18 cellular contexts compared by ENCODE assay signal in genomic region chr6:83593395-83593785, GRCh38.
DNase-seq lines count a peak whose midpoint lies in the region; ATAC-seq, FAIRE-seq and TF ChIP-seq lines count a peak whose summit lies in the region.
"Had no signal": no experiment of that assay in that cellular context is flagged by ENCODE, and none has a peak within 500 bp of the region (broad histone marks: within the 10 kb centered on the region; RNA-seq: fewer than 3 reads in every experiment).

No MANE protein-coding gene starts in this region.

- RAD21 ChIA-PET in GM12878 (lab: Charles Lee; ENCODE audit: unreplicated experiment) = interaction anchor here (1.0 to 1.1 kb wide), 2 partner anchors 57 to 371 kb away, joined by 3 read pairs; no protein-coding TSS in a partner anchor

- peak overlapping the region; percentile 81 for H3K4me2 ChIP-seq in HepG2 (ENCODE audit: low read depth, low read length)
- H3K4me2 ChIP-seq in Loucy (ENCODE audit: low read depth, low read length, poor library complexity, severe bottlenecking) = peak overlapping the region; percentile 49
- H3K4me2 ChIP-seq in GM12878 (ENCODE audit: control insufficient read depth, insufficient read depth) = peak overlapping the region; percentile 54; the same call in 1 of the 2 replicates

- CTCF ChIA-PET in HepG2 (lab: Yijun Ruan, JAX; ENCODE audit: low intra/inter-chr PET ratio, low total read pairs) = no interaction called here
- CTCF ChIA-PET in GM12878 (lab: Yijun Ruan, JAX) = interaction anchor here (0.8 to 1.5 kb wide), 6 partner anchors 8 to 528 kb away, joined by 3 to 4 read pairs (median 4); partner anchors contain the start of gene UBE3D
- CTCF ChIA-PET in T-cell (lab: Charles Lee) = no interaction called here

- no peaks in the 10 kb centered on the region; a peak in 1 of 5 replicates for H3K27me3 ChIP-seq in HepG2 (ENCODE audit: control insufficient read depth in 1 of 2, insufficient read depth in 2 of 2, low read length in 2 of 2)
- no peaks in the 10 kb centered on the region for H3K27me3 ChIP-seq in right lobe of liver
- H3K27me3 ChIP-seq in Loucy (ENCODE audit: insufficient read depth, low read length, poor library complexity, severe bottlenecking) = no peaks in the 10 kb centered on the region
- H3K27me3 ChIP-seq in GM12878 (replicated peaks in 1 of 2; ENCODE audit: control insufficient read depth in 2 of 2, insufficient read depth in 2 of 2, low read length in 1 of 2) = no peaks in the 10 kb centered on the region
- H3K27me3 ChIP-seq in brain microvascular endothelial cell (replicated peaks) = no peaks in the 10 kb centered on the region
- H3K27me3 ChIP-seq: MG63 had no signal

- in situ Hi-C loops in HepG2 (cut with HindIII; ENCODE audit: extremely low pct_ligation_motif_present, low pct_unique_long_range_greater_than_20kb) (no loop called here), GM12878 (cut with MboI) (no loop called here), brain microvascular endothelial cell (cut with HindIII; ENCODE audit: low pct_ligation_motif_present, low sequenced_read_pairs) (no loop called here)

- peak; percentile 88 for ATAC-seq in HepG2
- no peak for ATAC-seq in right lobe of liver
- ATAC-seq in GM12878 = no peak; the same call in 1 of the 3 replicates
- no peak for ATAC-seq in HG03135 (IDR thresholded peaks at IDR 0.05; ENCODE audit: unreplicated experiment)
- ATAC-seq in T-cell (replicated peaks in 1 of 4) = no peak

- H3K9me3 Mint-ChIP-seq in T-cell = no peaks in the 10 kb centered on the region
- H3K9me3 Mint-ChIP-seq: CD4-positive, alpha-beta memory T cell had no signal

- SMC1A ChIA-PET in GM12878 (lab: Charles Lee; ENCODE audit: uncharacterized antibody, unreplicated experiment) = interaction anchor here (0.5 to 1.2 kb wide), 6 partner anchors 8 to 497 kb away, joined by 3 to 6 read pairs (median 3); no protein-coding TSS in a partner anchor

- H2AFZ ChIP-seq in HepG2 (ENCODE audit: low read length) = peak overlapping the region; percentile 17
- peak overlapping the region; percentile 72 for H2AFZ ChIP-seq in Loucy (ENCODE audit: low read length)
- H2AFZ ChIP-seq in GM12878 (ENCODE audit: control insufficient read depth, low read depth, low read length) = peak overlapping the region; percentile 63

- peaks cover 0 to 3% of the 10 kb centered on the region in 2 donors for H3K27me3 Mint-ChIP-seq in T-cell
- H3K27me3 Mint-ChIP-seq: B cell had no signal

- no peak overlapping the region for H3K27ac Mint-ChIP-seq in T-cell
- H3K27ac Mint-ChIP-seq: B cell had no signal

- no peak for FAIRE-seq in HepG2 (lab: Jason Lieb, UNC)
- no peak for FAIRE-seq in GM12878 (lab: Jason Lieb, UNC)

- no peaks in the 10 kb centered on the region for H3K9me2 ChIP-seq in Loucy (replicated peaks; ENCODE audit: low read depth, low read length)

- H3K36me3 Mint-ChIP-seq in T-cell = no peaks in the 10 kb centered on the region
- H3K36me3 Mint-ChIP-seq: CD4-positive, alpha-beta memory T cell had no signal

- H3F3A ChIP-seq in Loucy (ENCODE audit: low read depth) = no peaks in the 10 kb centered on the region

- TF ChIP-seq EP300 in HepG2 (IDR thresholded peaks at IDR 0.05; ENCODE audit: low read depth in 2 of 2, low read length in 2 of 2) = no peak
- no peak for TF ChIP-seq EP300 in HepG2 (CRISPR knock-in tag; IDR thresholded peaks at IDR 0.05; ENCODE audit: borderline replicate concordance)
- no peak for TF ChIP-seq EP300 in GM12878 (IDR thresholded peaks at IDR 0.05; ENCODE audit: borderline replicate concordance in 1 of 2, control insufficient read depth in 1 of 2, low read depth in 2 of 2, low read length in 2 of 2)

- H3K79me2 ChIP-seq in HepG2 (ENCODE audit: insufficient read depth, low read length) (no peaks in the 10 kb centered on the region), Loucy (ENCODE audit: insufficient read depth, low read length) (no peaks in the 10 kb centered on the region), GM12878 (ENCODE audit: control insufficient read depth, insufficient read depth, low read length) (no peaks in the 10 kb centered on the region)

- no peak for TF ChIP-seq CTCF in HepG2 (CRISPR knock-in tag; IDR thresholded peaks at IDR 0.05)
- TF ChIP-seq CTCF in right lobe of liver (IDR thresholded peaks at IDR 0.05) = no peak
- no peak for TF ChIP-seq CTCF in Loucy (conservative IDR thresholded peaks at IDR 0.05; ENCODE audit: low read length)
- no peak for TF ChIP-seq CTCF in GM12878 (IDR thresholded peaks at IDR 0.05 in 2 of 3, conservative IDR thresholded peaks at IDR 0.05 in 1 of 3; ENCODE audit: control insufficient read depth in 2 of 3, extremely low read depth in 1 of 3, insufficient read depth in 1 of 3, low read depth in 3 of 3, low read length in 3 of 3)
- no peak for TF ChIP-seq CTCF in brain microvascular endothelial cell (IDR thresholded peaks at IDR 0.05; ENCODE audit: low read depth, low read length, missing control alignments)

- H3K9me3 ChIP-seq in HepG2 (ENCODE audit: low read length) = no peaks in the 10 kb centered on the region
- H3K9me3 ChIP-seq in right lobe of liver = no peaks in the 10 kb centered on the region
- H3K9me3 ChIP-seq in Loucy (ENCODE audit: insufficient read depth, low read depth, low read length) = no peaks in the 10 kb centered on the region
- no peaks in the 10 kb centered on the region for H3K9me3 ChIP-seq in GM12878 (replicated peaks; ENCODE audit: control insufficient read depth, insufficient read depth, low read length)
- H3K9me3 ChIP-seq: MG63 had no signal

- POLR2A ChIA-PET in HepG2 (lab: Yijun Ruan, JAX) (no interaction called here), GM12878 (lab: Charles Lee) (no interaction called here), T-cell (lab: Charles Lee) (no interaction called here)

- BruUV-seq in HepG2 (replicated peaks; lab: Mats Ljungman, UMichigan) (no TSS peak), GM12878 (replicated peaks; lab: Mats Ljungman, UMichigan) (no TSS peak)

- no peak for TF ChIP-seq RAD21 in HepG2 (CRISPR knock-in tag; IDR thresholded peaks at IDR 0.05)
- no peak for TF ChIP-seq RAD21 in GM12878 (IDR thresholded peaks at IDR 0.05; ENCODE audit: insufficient read depth, low read depth, low read length)

- 0 out of 2 replicates have a peak, but pooled peaks cover 9% of the 10 kb centered on the region for H3K4me1 ChIP-seq in HepG2 (ENCODE audit: insufficient read depth, low read length)
- no peaks in the 10 kb centered on the region for H3K4me1 ChIP-seq in right lobe of liver
- H3K4me1 ChIP-seq in Loucy (ENCODE audit: insufficient read depth, low read length, poor library complexity, severe bottlenecking) = peaks cover 14% of the 10 kb centered on the region
- H3K4me1 ChIP-seq in GM12878 (ENCODE audit: control insufficient read depth, insufficient read depth, low read length) = no peaks in the 10 kb centered on the region

- no peak overlapping the region for H3K27ac ChIP-seq in HepG2 (ENCODE audit: extremely low read length, insufficient read depth, low read length)
- H3K27ac ChIP-seq in right lobe of liver = no peak overlapping the region
- no peak overlapping the region for H3K27ac ChIP-seq in GM12878 (ENCODE audit: control insufficient read depth, insufficient read depth)
- no peak overlapping the region for H3K27ac ChIP-seq in brain microvascular endothelial cell

- DNase-seq in HepG2 (ENCODE audit: low spot score) (no peak), right lobe of liver (no peak), GM12878 (ENCODE audit: low read depth, low spot score) (no peak), DMS114 treated with DMSO at 0.1 percent for 48 hours (lab: John Stamatoyannopoulos, UW; ENCODE audit: unreplicated experiment) (no peak), brain microvascular endothelial cell (no peak), T-cell (no peak)
- DNase-seq: 8988T; NCI-H1092; NCI-H1436 treated with DMSO at 0.1 percent for 48 hours; NCI-H2081; NCI-H446 treated with DMSO at 0.1 percent for 48 hours; NK-92 treated with Interleukin-12 subunit alpha and Interleukin-12 subunit beta, amount 100 ng/mL, for 24 hours had no signal

- no peak for TF ChIP-seq POLR2A in HepG2 (IDR thresholded peaks at IDR 0.05; ENCODE audit: insufficient read depth in 1 of 2, low read depth in 2 of 2, low read length in 2 of 2)
- TF ChIP-seq POLR2A in right lobe of liver (IDR thresholded peaks at IDR 0.05) = no peak
- no peak for TF ChIP-seq POLR2A in GM12878 (IDR thresholded peaks at IDR 0.05; ENCODE audit: low read depth, low read length)

- intact Hi-C loops in HepG2 (cut with micrococcal nuclease; ENCODE audit: unreplicated experiment) = no loop called here
- intact Hi-C loops in right lobe of liver (cut with DNase I) = no loop called here
- intact Hi-C loops in GM12878 (cut with micrococcal nuclease; ENCODE audit: unreplicated experiment) = loop anchor here (10.0 kb wide), 1 partner anchor 369 kb away; no protein-coding TSS in a partner anchor

- H3K9ac ChIP-seq in HepG2 (ENCODE audit: insufficient read depth, low read depth, low read length) (no peak overlapping the region), Loucy (ENCODE audit: low read depth, low read length, poor library complexity, severe bottlenecking) (no peak overlapping the region), GM12878 (ENCODE audit: control insufficient read depth, insufficient read depth, low read length) (no peak overlapping the region)

- H3K4me1 Mint-ChIP-seq in T-cell = peaks cover 0 to 1% (median 1%) of the 10 kb centered on the region in 3 donors

- H3K4me3 ChIP-seq in HepG2 (replicated peaks in 1 of 3; ENCODE audit: insufficient read depth in 1 of 3, low read depth in 2 of 3, low read length in 3 of 3) (peak overlapping the region; percentile 48 to 59 (median 57)), right lobe of liver (no peak overlapping the region), Loucy (ENCODE audit: low read length, poor library complexity, severe bottlenecking) (peak overlapping the region; percentile 29), GM12878 (no peak overlapping the region), brain microvascular endothelial cell (ENCODE audit: low read depth, low read length) (no peak overlapping the region)
- H3K4me3 ChIP-seq: MG63 had no signal

- 1% methylated on average over 9 of the region's 9 CpGs for WGBS in HepG2 (ENCODE audit: low lambda C conversion rate)
- 86% methylated on average over 8 of the region's 9 CpGs for WGBS in right lobe of liver (ENCODE audit: insufficient coverage, low coverage, low lambda C conversion rate, missing lambda C conversion rate)
- WGBS in GM12878 (ENCODE audit: insufficient coverage, insufficient replicate concordance, low lambda C conversion rate, missing lambda C conversion rate) = 49% methylated on average over 9 of the region's 9 CpGs

- H4K20me1 ChIP-seq in HepG2 (ENCODE audit: insufficient read depth, low read length) (no peaks in the 10 kb centered on the region), Loucy (ENCODE audit: insufficient read depth, low read length, poor library complexity, severe bottlenecking) (no peaks in the 10 kb centered on the region), GM12878 (ENCODE audit: control insufficient read depth, insufficient read depth) (no peaks in the 10 kb centered on the region)

- no peak overlapping the region for H3K4me3 Mint-ChIP-seq in T-cell
- H3K4me3 Mint-ChIP-seq: B cell, H9 had no signal

- H3K36me3 ChIP-seq in HepG2 (replicated peaks in 1 of 2; ENCODE audit: control insufficient read depth in 1 of 2, insufficient read depth in 2 of 2, low read length in 2 of 2) (no peaks in the 10 kb centered on the region), right lobe of liver (no peaks in the 10 kb centered on the region), Loucy (ENCODE audit: insufficient read depth, low read length) (no peaks in the 10 kb centered on the region), GM12878 (ENCODE audit: control insufficient read depth in 2 of 2, insufficient read depth in 2 of 2, low read length in 1 of 2) (no peaks in the 10 kb centered on the region), brain microvascular endothelial cell (replicated peaks) (no peaks in the 10 kb centered on the region)
- H3K36me3 ChIP-seq: MG63 had no signal

Comparison
In these comparisons a context has a peak if more than half of its experiments do, and no peak if none do; other contexts are left out.
1. H3K4me3 ChIP-seq: peak in HepG2 (3 of 3) and Loucy (single experiment); none in right lobe of liver (0 of 3), GM12878 (single experiment) and brain microvascular endothelial cell (single experiment).
2. H2AFZ ChIP-seq: peak in every context shown above with its lines; median percentile 72 in Loucy; 63 in GM12878; 17 in HepG2.
3. Peak in every context shown above with its lines, with median percentiles within 50 percentile points of each other: H3K4me2 ChIP-seq.